In the genomic region with DNA sequence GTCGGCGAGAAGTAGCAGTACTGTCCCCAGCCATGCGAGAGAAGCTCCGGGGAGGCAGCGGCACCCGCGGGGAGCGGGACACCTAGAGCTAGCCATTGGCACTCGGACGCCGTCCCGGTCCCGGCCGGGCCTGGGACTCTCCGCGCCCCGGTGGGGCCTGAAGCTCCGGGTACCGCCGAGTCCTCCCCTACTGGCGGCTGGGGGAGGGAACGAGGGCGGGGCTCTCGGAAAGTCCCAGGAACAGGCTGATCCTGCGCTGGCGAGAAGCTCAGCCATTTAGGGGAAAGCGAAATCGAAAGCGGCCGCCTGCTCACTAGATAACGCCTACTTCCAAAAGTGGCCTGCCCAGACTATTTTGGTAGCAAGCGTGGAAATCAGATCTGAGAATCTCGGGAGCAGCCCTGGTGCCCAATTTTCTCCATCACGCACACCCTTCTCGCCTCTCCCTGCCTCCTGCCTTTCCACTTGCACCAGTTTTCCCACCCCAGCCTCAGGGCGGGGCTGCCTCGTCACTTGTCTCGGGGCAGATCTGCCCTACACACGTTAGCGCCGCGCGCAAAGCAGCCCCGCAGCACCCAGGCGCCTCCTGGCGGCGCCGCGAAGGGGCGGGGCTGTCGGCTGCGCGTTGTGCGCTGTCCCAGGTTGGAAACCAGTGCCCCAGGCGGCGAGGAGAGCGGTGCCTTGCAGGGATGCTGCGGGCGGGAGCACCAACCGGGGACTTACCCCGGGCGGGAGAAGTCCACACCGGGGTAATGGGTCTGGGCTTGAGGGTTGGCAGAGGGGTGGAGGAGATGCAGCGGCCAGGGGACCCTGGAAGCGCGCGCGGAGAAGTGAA, we compare ENCODE assay signal across 1 cellular context.
TF ChIP-seq lines count a peak whose summit lies in the region.

A gene (plus strand): TSS at position 652 of the 835 bp plus-strand sequence. CDS start 38 bp downstream, at position 690.
A gene with protein sequence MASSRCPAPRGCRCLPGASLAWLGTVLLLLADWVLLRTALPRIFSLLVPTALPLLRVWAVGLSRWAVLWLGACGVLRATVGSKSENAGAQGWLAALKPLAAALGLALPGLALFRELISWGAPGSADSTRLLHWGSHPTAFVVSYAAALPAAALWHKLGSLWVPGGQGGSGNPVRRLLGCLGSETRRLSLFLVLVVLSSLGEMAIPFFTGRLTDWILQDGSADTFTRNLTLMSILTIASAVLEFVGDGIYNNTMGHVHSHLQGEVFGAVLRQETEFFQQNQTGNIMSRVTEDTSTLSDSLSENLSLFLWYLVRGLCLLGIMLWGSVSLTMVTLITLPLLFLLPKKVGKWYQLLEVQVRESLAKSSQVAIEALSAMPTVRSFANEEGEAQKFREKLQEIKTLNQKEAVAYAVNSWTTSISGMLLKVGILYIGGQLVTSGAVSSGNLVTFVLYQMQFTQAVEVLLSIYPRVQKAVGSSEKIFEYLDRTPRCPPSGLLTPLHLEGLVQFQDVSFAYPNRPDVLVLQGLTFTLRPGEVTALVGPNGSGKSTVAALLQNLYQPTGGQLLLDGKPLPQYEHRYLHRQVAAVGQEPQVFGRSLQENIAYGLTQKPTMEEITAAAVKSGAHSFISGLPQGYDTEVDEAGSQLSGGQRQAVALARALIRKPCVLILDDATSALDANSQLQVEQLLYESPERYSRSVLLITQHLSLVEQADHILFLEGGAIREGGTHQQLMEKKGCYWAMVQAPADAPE (minus strand): TSS at position 164 of the 835 bp plus-strand sequence. CDS start 68 bp downstream, at position 96.

TF ChIP-seq in HEK293, 187 proteins besides CTCF, POLR2A, EP300 and RAD21 (continued from another document and continues in another):
- TF ChIP-seq, protein P1, sequence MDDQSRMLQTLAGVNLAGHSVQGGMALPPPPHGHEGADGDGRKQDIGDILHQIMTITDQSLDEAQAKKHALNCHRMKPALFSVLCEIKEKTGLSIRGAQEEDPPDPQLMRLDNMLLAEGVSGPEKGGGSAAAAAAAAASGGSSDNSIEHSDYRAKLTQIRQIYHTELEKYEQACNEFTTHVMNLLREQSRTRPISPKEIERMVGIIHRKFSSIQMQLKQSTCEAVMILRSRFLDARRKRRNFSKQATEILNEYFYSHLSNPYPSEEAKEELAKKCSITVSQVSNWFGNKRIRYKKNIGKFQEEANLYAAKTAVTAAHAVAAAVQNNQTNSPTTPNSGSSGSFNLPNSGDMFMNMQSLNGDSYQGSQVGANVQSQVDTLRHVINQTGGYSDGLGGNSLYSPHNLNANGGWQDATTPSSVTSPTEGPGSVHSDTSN (CRISPR knock-in tag; IDR thresholded peaks at IDR 0.05), result 0 out of 2 replicates have a peak, but pooled peaks have one; percentile 78
- TF ChIP-seq MZF1 (tag by site-specific recombination; IDR thresholded peaks at IDR 0.05; ENCODE audit: borderline replicate concordance), result no peak
- peak; percentile 78; the same call in 1 of the 2 replicates for TF ChIP-seq ZNF366 (tag by site-specific recombination; conservative IDR thresholded peaks at IDR 0.05)
- TF ChIP-seq ZBTB48 (tag by site-specific recombination; IDR thresholded peaks at IDR 0.05), result peak; percentile 45; the same call in 1 of the 2 replicates
- TF ChIP-seq ZNF112 (tag by site-specific recombination; IDR thresholded peaks at IDR 0.05), result no peak
- 0 out of 2 replicates have a peak, but pooled peaks have one; percentile 20 for TF ChIP-seq ZNF24 (tag by site-specific recombination; IDR thresholded peaks at IDR 0.05)
- no peak for TF ChIP-seq ZNF132 (tag by site-specific recombination; IDR thresholded peaks at IDR 0.05; ENCODE audit: borderline replicate concordance)
- TF ChIP-seq ZNF354C (tag by site-specific recombination; IDR thresholded peaks at IDR 0.05; ENCODE audit: borderline replicate concordance, low read depth), result no peak
- TF ChIP-seq, protein P2, sequence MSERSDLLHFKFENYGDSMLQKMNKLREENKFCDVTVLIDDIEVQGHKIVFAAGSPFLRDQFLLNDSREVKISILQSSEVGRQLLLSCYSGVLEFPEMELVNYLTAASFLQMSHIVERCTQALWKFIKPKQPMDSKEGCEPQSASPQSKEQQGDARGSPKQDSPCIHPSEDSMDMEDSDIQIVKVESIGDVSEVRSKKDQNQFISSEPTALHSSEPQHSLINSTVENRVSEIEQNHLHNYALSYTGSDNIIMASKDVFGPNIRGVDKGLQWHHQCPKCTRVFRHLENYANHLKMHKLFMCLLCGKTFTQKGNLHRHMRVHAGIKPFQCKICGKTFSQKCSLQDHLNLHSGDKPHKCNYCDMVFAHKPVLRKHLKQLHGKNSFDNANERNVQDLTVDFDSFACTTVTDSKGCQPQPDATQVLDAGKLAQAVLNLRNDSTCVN (tag by site-specific recombination; optimal IDR thresholded peaks at IDR 0.05), result peak; percentile 80
- no peak for TF ChIP-seq ZNF433 (tag by site-specific recombination; IDR thresholded peaks at IDR 0.05; ENCODE audit: low read depth)
- peak; percentile 44 for TF ChIP-seq ZNF76 (tag by site-specific recombination; IDR thresholded peaks at IDR 0.05; ENCODE audit: borderline replicate concordance, low read depth)
- peak; percentile 60 for TF ChIP-seq ZNF335 (tag by site-specific recombination; conservative IDR thresholded peaks at IDR 0.05)
- TF ChIP-seq, protein P3, sequence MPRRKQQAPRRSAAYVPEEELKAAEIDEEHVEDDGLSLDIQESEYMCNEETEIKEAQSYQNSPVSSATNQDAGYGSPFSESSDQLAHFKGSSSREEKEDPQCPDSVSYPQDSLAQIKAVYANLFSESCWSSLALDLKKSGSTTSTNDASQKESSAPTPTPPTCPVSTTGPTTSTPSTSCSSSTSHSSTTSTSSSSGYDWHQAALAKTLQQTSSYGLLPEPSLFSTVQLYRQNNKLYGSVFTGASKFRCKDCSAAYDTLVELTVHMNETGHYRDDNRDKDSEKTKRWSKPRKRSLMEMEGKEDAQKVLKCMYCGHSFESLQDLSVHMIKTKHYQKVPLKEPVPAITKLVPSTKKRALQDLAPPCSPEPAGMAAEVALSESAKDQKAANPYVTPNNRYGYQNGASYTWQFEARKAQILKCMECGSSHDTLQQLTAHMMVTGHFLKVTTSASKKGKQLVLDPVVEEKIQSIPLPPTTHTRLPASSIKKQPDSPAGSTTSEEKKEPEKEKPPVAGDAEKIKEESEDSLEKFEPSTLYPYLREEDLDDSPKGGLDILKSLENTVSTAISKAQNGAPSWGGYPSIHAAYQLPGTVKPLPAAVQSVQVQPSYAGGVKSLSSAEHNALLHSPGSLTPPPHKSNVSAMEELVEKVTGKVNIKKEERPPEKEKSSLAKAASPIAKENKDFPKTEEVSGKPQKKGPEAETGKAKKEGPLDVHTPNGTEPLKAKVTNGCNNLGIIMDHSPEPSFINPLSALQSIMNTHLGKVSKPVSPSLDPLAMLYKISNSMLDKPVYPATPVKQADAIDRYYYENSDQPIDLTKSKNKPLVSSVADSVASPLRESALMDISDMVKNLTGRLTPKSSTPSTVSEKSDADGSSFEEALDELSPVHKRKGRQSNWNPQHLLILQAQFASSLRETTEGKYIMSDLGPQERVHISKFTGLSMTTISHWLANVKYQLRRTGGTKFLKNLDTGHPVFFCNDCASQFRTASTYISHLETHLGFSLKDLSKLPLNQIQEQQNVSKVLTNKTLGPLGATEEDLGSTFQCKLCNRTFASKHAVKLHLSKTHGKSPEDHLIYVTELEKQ (tag by site-specific recombination; IDR thresholded peaks at IDR 0.05; ENCODE audit: borderline replicate concordance), result 0 out of 2 replicates have a peak, but pooled peaks have one; percentile 3
- TF ChIP-seq, protein P4, sequence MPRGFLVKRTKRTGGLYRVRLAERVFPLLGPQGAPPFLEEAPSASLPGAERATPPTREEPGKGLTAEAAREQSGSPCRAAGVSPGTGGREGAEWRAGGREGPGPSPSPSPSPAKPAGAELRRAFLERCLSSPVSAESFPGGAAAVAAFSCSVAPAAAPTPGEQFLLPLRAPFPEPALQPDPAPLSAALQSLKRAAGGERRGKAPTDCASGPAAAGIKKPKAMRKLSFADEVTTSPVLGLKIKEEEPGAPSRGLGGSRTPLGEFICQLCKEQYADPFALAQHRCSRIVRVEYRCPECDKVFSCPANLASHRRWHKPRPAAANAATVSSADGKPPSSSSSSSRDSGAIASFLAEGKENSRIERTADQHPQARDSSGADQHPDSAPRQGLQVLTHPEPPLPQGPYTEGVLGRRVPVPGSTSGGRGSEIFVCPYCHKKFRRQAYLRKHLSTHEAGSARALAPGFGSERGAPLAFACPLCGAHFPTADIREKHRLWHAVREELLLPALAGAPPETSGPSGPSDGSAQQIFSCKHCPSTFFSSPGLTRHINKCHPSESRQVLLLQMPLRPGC (tag by site-specific recombination; IDR thresholded peaks at IDR 0.05), result peak; percentile 2; the same call in 1 of the 2 replicates
- no peak; the same call in 1 of the 2 replicates for TF ChIP-seq ZNF423 (tag by site-specific recombination; IDR thresholded peaks at IDR 0.05)
- TF ChIP-seq ZBTB17 (tag by site-specific recombination; IDR thresholded peaks at IDR 0.05), result peak; percentile 79
- TF ChIP-seq, protein P5, sequence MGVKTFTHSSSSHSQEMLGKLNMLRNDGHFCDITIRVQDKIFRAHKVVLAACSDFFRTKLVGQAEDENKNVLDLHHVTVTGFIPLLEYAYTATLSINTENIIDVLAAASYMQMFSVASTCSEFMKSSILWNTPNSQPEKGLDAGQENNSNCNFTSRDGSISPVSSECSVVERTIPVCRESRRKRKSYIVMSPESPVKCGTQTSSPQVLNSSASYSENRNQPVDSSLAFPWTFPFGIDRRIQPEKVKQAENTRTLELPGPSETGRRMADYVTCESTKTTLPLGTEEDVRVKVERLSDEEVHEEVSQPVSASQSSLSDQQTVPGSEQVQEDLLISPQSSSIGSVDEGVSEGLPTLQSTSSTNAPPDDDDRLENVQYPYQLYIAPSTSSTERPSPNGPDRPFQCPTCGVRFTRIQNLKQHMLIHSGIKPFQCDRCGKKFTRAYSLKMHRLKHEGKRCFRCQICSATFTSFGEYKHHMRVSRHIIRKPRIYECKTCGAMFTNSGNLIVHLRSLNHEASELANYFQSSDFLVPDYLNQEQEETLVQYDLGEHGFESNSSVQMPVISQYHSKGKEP (tag by site-specific recombination; IDR thresholded peaks at IDR 0.05), result no peak
- TF ChIP-seq, protein P6, sequence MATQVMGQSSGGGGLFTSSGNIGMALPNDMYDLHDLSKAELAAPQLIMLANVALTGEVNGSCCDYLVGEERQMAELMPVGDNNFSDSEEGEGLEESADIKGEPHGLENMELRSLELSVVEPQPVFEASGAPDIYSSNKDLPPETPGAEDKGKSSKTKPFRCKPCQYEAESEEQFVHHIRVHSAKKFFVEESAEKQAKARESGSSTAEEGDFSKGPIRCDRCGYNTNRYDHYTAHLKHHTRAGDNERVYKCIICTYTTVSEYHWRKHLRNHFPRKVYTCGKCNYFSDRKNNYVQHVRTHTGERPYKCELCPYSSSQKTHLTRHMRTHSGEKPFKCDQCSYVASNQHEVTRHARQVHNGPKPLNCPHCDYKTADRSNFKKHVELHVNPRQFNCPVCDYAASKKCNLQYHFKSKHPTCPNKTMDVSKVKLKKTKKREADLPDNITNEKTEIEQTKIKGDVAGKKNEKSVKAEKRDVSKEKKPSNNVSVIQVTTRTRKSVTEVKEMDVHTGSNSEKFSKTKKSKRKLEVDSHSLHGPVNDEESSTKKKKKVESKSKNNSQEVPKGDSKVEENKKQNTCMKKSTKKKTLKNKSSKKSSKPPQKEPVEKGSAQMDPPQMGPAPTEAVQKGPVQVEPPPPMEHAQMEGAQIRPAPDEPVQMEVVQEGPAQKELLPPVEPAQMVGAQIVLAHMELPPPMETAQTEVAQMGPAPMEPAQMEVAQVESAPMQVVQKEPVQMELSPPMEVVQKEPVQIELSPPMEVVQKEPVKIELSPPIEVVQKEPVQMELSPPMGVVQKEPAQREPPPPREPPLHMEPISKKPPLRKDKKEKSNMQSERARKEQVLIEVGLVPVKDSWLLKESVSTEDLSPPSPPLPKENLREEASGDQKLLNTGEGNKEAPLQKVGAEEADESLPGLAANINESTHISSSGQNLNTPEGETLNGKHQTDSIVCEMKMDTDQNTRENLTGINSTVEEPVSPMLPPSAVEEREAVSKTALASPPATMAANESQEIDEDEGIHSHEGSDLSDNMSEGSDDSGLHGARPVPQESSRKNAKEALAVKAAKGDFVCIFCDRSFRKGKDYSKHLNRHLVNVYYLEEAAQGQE (tag by site-specific recombination; IDR thresholded peaks at IDR 0.05), result peak; percentile 97
- TF ChIP-seq ZNF670 (tag by site-specific recombination; IDR thresholded peaks at IDR 0.05; ENCODE audit: low read depth), result no peak
- peak; percentile 88 for TF ChIP-seq ZBTB8A (tag by site-specific recombination; IDR thresholded peaks at IDR 0.05)
- TF ChIP-seq ZNF169 (tag by site-specific recombination; IDR thresholded peaks at IDR 0.05), result no peak
- TF ChIP-seq, protein P7, sequence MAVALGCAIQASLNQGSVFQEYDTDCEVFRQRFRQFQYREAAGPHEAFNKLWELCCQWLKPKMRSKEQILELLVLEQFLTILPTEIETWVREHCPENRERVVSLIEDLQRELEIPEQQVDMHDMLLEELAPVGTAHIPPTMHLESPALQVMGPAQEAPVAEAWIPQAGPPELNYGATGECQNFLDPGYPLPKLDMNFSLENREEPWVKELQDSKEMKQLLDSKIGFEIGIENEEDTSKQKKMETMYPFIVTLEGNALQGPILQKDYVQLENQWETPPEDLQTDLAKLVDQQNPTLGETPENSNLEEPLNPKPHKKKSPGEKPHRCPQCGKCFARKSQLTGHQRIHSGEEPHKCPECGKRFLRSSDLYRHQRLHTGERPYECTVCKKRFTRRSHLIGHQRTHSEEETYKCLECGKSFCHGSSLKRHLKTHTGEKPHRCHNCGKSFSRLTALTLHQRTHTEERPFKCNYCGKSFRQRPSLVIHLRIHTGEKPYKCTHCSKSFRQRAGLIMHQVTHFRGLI (tag by site-specific recombination; IDR thresholded peaks at IDR 0.05), result 0 out of 2 replicates have a peak, but pooled peaks have one; percentile 4
- TF ChIP-seq IKZF3 (tag by site-specific recombination; IDR thresholded peaks at IDR 0.05), result peak; percentile 96
- TF ChIP-seq KLF10 (tag by site-specific recombination; IDR thresholded peaks at IDR 0.05), result peak; percentile 74
- no peak for TF ChIP-seq ZNF549 (tag by site-specific recombination; IDR thresholded peaks at IDR 0.05)
- no peak for TF ChIP-seq ZNF544 (tag by site-specific recombination; IDR thresholded peaks at IDR 0.05)
- no peak for TF ChIP-seq ZNF274 (IDR thresholded peaks at IDR 0.05; ENCODE audit: low read length)
- TF ChIP-seq ZNF274 (tag by site-specific recombination; IDR thresholded peaks at IDR 0.05; ENCODE audit: borderline replicate concordance), result no peak
- TF ChIP-seq KLF9 (tag by site-specific recombination; IDR thresholded peaks at IDR 0.05; ENCODE audit: low read depth), result peak; percentile 93
- TF ChIP-seq ZXDB (tag by site-specific recombination; IDR thresholded peaks at IDR 0.05), result 0 out of 2 replicates have a peak, but pooled peaks have one; percentile 49
- TF ChIP-seq ZIC2 (tag by site-specific recombination; IDR thresholded peaks at IDR 0.05), result peak; percentile 69
- TF ChIP-seq SP2 (tag by site-specific recombination; IDR thresholded peaks at IDR 0.05), result peak; percentile 82
- TF ChIP-seq, protein P8, sequence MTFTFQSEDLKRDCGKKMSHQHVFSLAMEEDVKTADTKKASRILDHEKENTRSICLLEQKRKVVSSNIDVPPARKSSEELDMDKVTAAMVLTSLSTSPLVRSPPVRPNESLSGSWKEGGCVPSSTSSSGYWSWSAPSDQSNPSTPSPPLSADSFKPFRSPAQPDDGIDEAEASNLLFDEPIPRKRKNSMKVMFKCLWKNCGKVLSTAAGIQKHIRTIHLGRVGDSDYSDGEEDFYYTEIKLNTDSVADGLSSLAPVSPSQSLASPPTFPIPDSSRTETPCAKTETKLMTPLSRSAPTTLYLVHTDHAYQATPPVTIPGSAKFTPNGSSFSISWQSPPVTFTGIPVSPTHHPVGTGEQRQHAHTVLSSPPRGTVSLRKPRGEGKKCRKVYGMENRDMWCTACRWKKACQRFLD (tag by site-specific recombination; IDR thresholded peaks at IDR 0.05), result no peak
- no peak for TF ChIP-seq ZNF239 (tag by site-specific recombination; IDR thresholded peaks at IDR 0.05)
